In the genomic region with DNA sequence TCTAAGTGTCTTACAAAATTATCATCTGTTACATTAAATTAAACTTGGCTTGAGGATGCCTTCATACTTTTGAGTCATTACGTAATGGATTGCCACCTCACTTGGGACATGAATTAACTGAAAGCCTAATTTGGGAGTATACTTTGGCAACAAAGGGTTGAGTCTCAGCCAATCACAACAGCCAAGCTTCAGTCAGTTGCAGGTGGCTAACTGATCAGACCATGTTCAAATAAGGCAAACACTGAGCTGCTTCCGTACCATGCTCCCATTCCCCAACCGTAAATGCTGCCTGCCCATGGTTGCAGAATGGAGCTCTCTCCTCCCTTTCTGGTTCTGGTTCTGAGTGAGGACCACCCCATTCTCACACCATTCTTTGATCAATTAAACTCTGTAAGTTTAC, we compare ENCODE assay signal across 17 cellular contexts.
"Had no signal": no experiment of that assay in that cellular context is flagged by ENCODE, and none has a peak within 500 bp of the region (broad histone marks: within the 10 kb centered on the region; RNA-seq: fewer than 3 reads in every experiment).

No MANE protein-coding gene starts in this region.

- H3K4me3 ChIP-seq: gastroesophageal sphincter, hepatocyte, left lung, prostate gland, sigmoid colon, spleen had no signal

- H3K27ac Mint-ChIP-seq: natural killer cell; stimulated activated naive CD8-positive, alpha-beta T cell treated with anti-CD3 and anti-CD28 coated beads, Interleukin-15, amount 100 ng/mL, for 72 hours; T-helper 17 cell; type B pancreatic cell had no signal

- ATAC-seq: gastroesophageal sphincter; left lung; natural killer cell; stimulated activated naive CD8-positive, alpha-beta T cell treated with anti-CD3 and anti-CD28 coated beads, Interleukin-15, amount 100 ng/mL, for 72 hours; T-helper 17 cell had no signal

- H3K27ac ChIP-seq: epithelial cell of prostate, gastroesophageal sphincter, left lung, prostate gland, sigmoid colon, spleen had no signal

- H3K9me3 ChIP-seq: gastroesophageal sphincter, left lung, prostate gland, sigmoid colon, spleen had no signal

- H3K4me2 ChIP-seq: hepatocyte had no signal

- H3K79me2 ChIP-seq: hepatocyte had no signal

- H3K9me3 Mint-ChIP-seq: natural killer cell; stimulated activated naive CD8-positive, alpha-beta T cell treated with anti-CD3 and anti-CD28 coated beads, Interleukin-15, amount 100 ng/mL, for 72 hours; type B pancreatic cell had no signal

- H3K36me3 ChIP-seq: gastroesophageal sphincter, left lung, prostate gland, sigmoid colon, spleen had no signal

- H3K36me3 Mint-ChIP-seq: natural killer cell, type B pancreatic cell had no signal

- DNase-seq: activated CD4-positive, alpha-beta T cell treated with anti-CD3 and anti-CD28 coated beads for 48 hours; aorta; left lung; mesenchymal stem cell; natural killer cell; nucleus accumbens; sigmoid colon; spleen; stimulated activated naive CD8-positive, alpha-beta T cell treated with anti-CD3 and anti-CD28 coated beads, Interleukin-15, amount 100 ng/mL, for 72 hours; T-helper 17 cell had no signal

- H3K27me3 ChIP-seq: gastroesophageal sphincter, hepatocyte, left lung, sigmoid colon, spleen had no signal

- H3K4me1 ChIP-seq: left lung, prostate gland had no signal

- H2AFZ ChIP-seq: hepatocyte had no signal

- H3K4me3 Mint-ChIP-seq: natural killer cell; stimulated activated naive CD8-positive, alpha-beta T cell treated with anti-CD3 and anti-CD28 coated beads, Interleukin-15, amount 100 ng/mL, for 72 hours; T-helper 17 cell; type B pancreatic cell had no signal

- H3K4me1 Mint-ChIP-seq: natural killer cell, T-helper 17 cell had no signal

- FAIRE-seq: bronchial epithelial cell, keratinocyte had no signal
